Comparison of ENCODE assay signal across 20 cellular contexts in the genomic region with DNA sequence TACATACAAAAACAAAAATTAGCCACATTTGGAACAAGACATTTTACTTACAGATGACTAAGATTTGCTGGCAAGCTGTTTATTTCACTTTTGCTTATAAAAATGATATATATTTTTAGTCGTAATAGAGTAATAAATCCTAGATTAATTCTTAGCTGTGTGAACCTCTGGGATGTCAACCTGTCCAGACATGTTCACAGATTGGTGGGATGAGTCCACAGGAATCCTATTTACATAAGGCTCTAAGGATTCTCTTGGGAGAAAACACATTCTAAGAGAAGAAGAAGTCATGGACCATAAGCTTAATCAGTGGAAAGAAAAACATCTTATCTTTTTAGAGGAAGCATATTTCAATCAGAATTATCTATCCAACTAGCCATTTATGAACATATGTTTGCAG.
"Had no signal": no experiment of that assay in that cellular context is flagged by ENCODE, and none has a peak within 500 bp of the region (broad histone marks: within the 10 kb centered on the region; RNA-seq: fewer than 3 reads in every experiment).

No MANE protein-coding gene starts in this region.

- ATAC-seq: effector memory CD8-positive, alpha-beta T cell; gastrocnemius medialis; heart right ventricle; left lung; lower lobe of right lung; pancreas; right cardiac atrium had no signal

- H3K27me3 ChIP-seq: gastrocnemius medialis, heart right ventricle, left lung, pancreas had no signal

- H3K4me1 Mint-ChIP-seq: naive B cell had no signal

- H3K4me1 ChIP-seq: gastrocnemius medialis, left lung, lower lobe of right lung, pancreas had no signal

- H3K27ac Mint-ChIP-seq: dendritic cell treated with granulocyte-macrophage colony-stimulating factor and Interleukin-4, amounts not matched to agents 40 ng/mL and 50 ng/mL, for 4 days; effector memory CD8-positive, alpha-beta T cell; naive B cell; progenitor cell of endocrine pancreas; type B pancreatic cell had no signal

- H3K9me3 Mint-ChIP-seq: dendritic cell treated with granulocyte-macrophage colony-stimulating factor and Interleukin-4, amounts not matched to agents 40 ng/mL and 50 ng/mL, for 4 days; naive B cell; nephron; type B pancreatic cell had no signal

- DNase-seq: effector memory CD8-positive, alpha-beta T cell; erythroblast; gastrocnemius medialis; heart right ventricle; hypothalamus; islet precursor cell; left lung; lower lobe of right lung; mesenchymal stem cell; naive B cell; occipital lobe; pancreas; right cardiac atrium; small intestine; stimulated activated CD4-positive, alpha-beta T cell treated with anti-CD3 and anti-CD28 coated beads, Interleukin-2, amount 100 ng/mL, for 48 hours; stimulated activated naive CD4-positive, alpha-beta T cell treated with Interleukin-2 at 50 U/mL for 16 hours had no signal

- H3K36me3 ChIP-seq: gastrocnemius medialis, heart right ventricle, left lung, lower lobe of right lung, pancreas had no signal

- H3K27me3 Mint-ChIP-seq: dendritic cell treated with granulocyte-macrophage colony-stimulating factor and Interleukin-4, amounts not matched to agents 40 ng/mL and 50 ng/mL, for 4 days; effector memory CD8-positive, alpha-beta T cell; naive B cell; progenitor cell of endocrine pancreas; type B pancreatic cell had no signal

- H3K4me3 Mint-ChIP-seq: dendritic cell treated with granulocyte-macrophage colony-stimulating factor and Interleukin-4, amounts not matched to agents 40 ng/mL and 50 ng/mL, for 4 days; effector memory CD8-positive, alpha-beta T cell; naive B cell; nephron; type B pancreatic cell had no signal

- H3K9me3 ChIP-seq: gastrocnemius medialis, heart right ventricle, lower lobe of right lung, pancreas had no signal

- H3K4me3 ChIP-seq: gastrocnemius medialis, heart right ventricle, left lung, lower lobe of right lung, pancreas had no signal

- H3K36me3 Mint-ChIP-seq: naive B cell, type B pancreatic cell had no signal

- H3K27ac ChIP-seq: gastrocnemius medialis, heart right ventricle, left lung, lower lobe of right lung, pancreas had no signal
